ENCODE assay signal across 8 cellular contexts in the genomic region with DNA sequence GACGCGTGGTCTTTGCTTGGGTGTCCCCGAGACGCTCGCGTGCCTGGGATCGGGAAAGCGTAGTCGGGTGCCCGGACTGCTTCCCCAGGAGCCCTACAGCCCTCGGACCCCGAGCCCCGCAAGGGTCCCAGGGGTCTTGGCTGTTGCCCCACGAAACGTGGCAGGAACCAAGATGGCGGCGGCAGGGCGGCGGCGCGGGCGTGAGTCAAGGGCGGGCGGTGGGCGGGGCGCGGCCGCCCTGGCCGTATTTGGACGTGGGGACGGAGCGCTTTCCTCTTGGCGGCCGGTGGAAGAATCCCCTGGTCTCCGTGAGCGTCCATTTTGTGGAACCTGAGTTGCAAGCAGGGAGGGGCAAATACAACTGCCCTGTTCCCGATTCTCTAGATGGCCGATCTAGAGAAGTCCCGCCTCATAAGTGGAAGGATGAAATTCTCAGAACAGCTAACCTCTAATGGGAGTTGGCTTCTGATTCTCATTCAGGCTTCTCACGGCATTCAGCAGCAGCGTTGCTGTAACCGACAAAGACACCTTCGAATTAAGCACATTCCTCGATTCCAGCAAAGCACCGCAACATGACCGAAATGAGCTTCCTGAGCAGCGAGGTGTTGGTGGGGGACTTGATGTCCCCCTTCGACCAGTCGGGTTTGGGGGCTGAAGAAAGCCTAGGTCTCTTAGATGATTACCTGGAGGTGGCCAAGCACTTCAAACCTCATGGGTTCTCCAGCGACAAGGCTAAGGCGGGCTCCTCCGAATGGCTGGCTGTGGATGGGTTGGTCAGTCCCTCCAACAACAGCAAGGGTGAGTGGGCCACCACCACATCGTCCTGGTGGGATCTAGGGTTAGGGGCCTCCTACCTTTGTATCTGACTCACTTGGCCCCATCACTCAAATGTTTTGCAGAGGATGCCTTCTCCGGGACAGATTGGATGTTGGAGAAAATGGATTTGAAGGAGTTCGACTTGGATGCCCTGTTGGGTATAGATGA. TPM values are rescaled to one million over a fixed set of nuclear protein-coding genes. Genes with fewer than 3 reads are reported as not detected.
A peak's percentile ranks its signal among the peaks of the same experiment; 100 is the strongest.
DNase-seq lines count a peak whose midpoint lies in the region; ATAC-seq and TF ChIP-seq lines count a peak whose summit lies in the region.

No MANE protein-coding gene starts in this region.

- H3K79me2 ChIP-seq in H9 (ENCODE audit: insufficient read depth, low read length): peaks cover 8% of the 10 kb centered on the region; the same call in 1 of the 2 replicates

- peak overlapping the region; percentile 97 for H3K9ac ChIP-seq in H9 (ENCODE audit: extremely low read depth, insufficient read length, low read length)

- no peak for TF ChIP-seq POLR2A in lower leg skin (IDR thresholded peaks at IDR 0.05)

- no peaks in the 10 kb centered on the region for H3K79me1 ChIP-seq in H9 (ENCODE audit: insufficient read depth, low read depth, low read length, poor library complexity, severe bottlenecking)

- H2AK5ac ChIP-seq in H9 (ENCODE audit: insufficient read length, low read length): no peak overlapping the region

- H2AFZ ChIP-seq in H9 (ENCODE audit: low read length): no peak overlapping the region

- peaks cover 0 to 2% of the 10 kb centered on the region in 2 experiments; a peak in 3 of 5 replicates for H3K9me3 Mint-ChIP-seq in H9

- H3K23ac ChIP-seq in H9 (ENCODE audit: insufficient read length, low read depth, low read length): no peak overlapping the region

- no peaks in the 10 kb centered on the region for H3K9me3 ChIP-seq in H9 (ENCODE audit: control insufficient read depth, low read depth, low read length)

- no peak overlapping the region for H3K27ac ChIP-seq in H9 (ENCODE audit: insufficient read length, low read depth, low read length)

- H4K91ac ChIP-seq in H9 (ENCODE audit: insufficient read length, low read depth, low read length): peak overlapping the region; percentile 96

- H3K4me1 Mint-ChIP-seq in H9: peaks cover 26 to 29% of the 10 kb centered on the region in 2 experiments

- no peak overlapping the region for H4K8ac ChIP-seq in H9 (replicated peaks; ENCODE audit: insufficient read length, low read depth, low read length)

- no peak overlapping the region for H4K5ac ChIP-seq in H9 (ENCODE audit: insufficient read length, low read depth, low read length)

- no peak overlapping the region for H3T11ph ChIP-seq in H9 (ENCODE audit: low read length)

- H3K27me3 Mint-ChIP-seq in H9 (ENCODE audit: low read depth): peaks cover 32% of the 10 kb centered on the region

- peak overlapping the region; percentile 100 for H3K4me3 ChIP-seq in lower leg skin (ENCODE audit: low read depth, poor library complexity, severe bottlenecking)

- H3K4me3 Mint-ChIP-seq in H9: peak overlapping the region; percentile 94 to 98

- peak overlapping the region; percentile 91; the same call in 1 of the 2 replicates for H3K4ac ChIP-seq in H9 (ENCODE audit: low read depth, low read length)

- H2BK5ac ChIP-seq in H9 (ENCODE audit: insufficient read length, low read length): peak overlapping the region; percentile 44

- peak overlapping the region; percentile 93 for H3K18ac ChIP-seq in H9 (ENCODE audit: insufficient read length, low read depth, low read length)

- no peak overlapping the region for H2BK120ac ChIP-seq in H9 (ENCODE audit: low read depth, low read length, poor library complexity, severe bottlenecking)

- DNase-seq in GDM1 (lab: John Stamatoyannopoulos, UW): peak; percentile 56
- DNase-seq in H9: no peak
- peak; percentile 47 for DNase-seq in NCI-H1105 treated with DMSO at 0.1 percent for 48 hours (lab: John Stamatoyannopoulos, UW)
- DNase-seq in activated CD4-positive, alpha-beta T cell treated with anti-CD3 and anti-CD28 coated beads, Interleukin-2, amount 50 U/mL, for 4 hours: peak; percentile 61 to 63
- DNase-seq in dermis microvascular lymphatic vessel endothelial cell (ENCODE audit: low read depth in 2 of 2): peak; percentile 56 to 87
- DNase-seq in lower leg skin (ENCODE audit: low spot score in 2 of 2): peak; percentile 62 to 95
- peak; percentile 55 for DNase-seq in stimulated activated CD8-positive, alpha-beta memory T cell treated with anti-CD3 and anti-CD28 coated beads, Interleukin-12 subunit alpha, Interleukin-12 subunit beta, amount 100 ng/mL, for 1 hour (ENCODE audit: low read depth)

- H4K20me1 ChIP-seq in H9 (ENCODE audit: control insufficient read depth, insufficient read depth, insufficient read length): peaks cover 9% of the 10 kb centered on the region

- H2BK20ac ChIP-seq in H9 (ENCODE audit: low read depth, low read length, poor library complexity, severe bottlenecking): no peak overlapping the region

- H3K27me3 ChIP-seq in H9 (ENCODE audit: insufficient read depth, low read length): no peaks in the 10 kb centered on the region; the same call in 1 of the 2 replicates

- no peak overlapping the region for H2BK15ac ChIP-seq in H9 (ENCODE audit: low read depth, low read length)

- no peak for ATAC-seq in HG03378 (IDR thresholded peaks at IDR 0.05; ENCODE audit: unreplicated experiment)

- peaks cover 13% of the 10 kb centered on the region for H3K23me2 ChIP-seq in H9 (ENCODE audit: insufficient read length, low read depth, low read length, poor library complexity, severe bottlenecking)

- peak overlapping the region; percentile 96 for H3K14ac ChIP-seq in H9 (ENCODE audit: insufficient read depth, low read length)

- H3K56ac ChIP-seq in H9 (ENCODE audit: insufficient read length, low read depth, low read length): peak overlapping the region; percentile 83

- TF ChIP-seq CTCF in H9 (conservative IDR thresholded peaks at IDR 0.05) (no peak), lower leg skin (IDR thresholded peaks at IDR 0.05) (no peak)

- H3K27ac Mint-ChIP-seq in H9: peak overlapping the region; percentile 98 to 100 (median 100)

- H3K4me1 ChIP-seq in H9 (ENCODE audit: insufficient read depth, low read length): no peaks in the 10 kb centered on the region; the same call in 1 of the 2 replicates

- intact Hi-C loops in lower leg skin (cut with DNase I; ENCODE audit: low total_unique reads): loop anchor here (10.0 kb wide), 3 partner anchors 116 to 206 kb away; a partner anchor contains a TSS

- H3K4me2 ChIP-seq in H9 (ENCODE audit: insufficient read depth, insufficient read length, low read length): peak overlapping the region; percentile 52

- H3K36me3 Mint-ChIP-seq in H9 (ENCODE audit: insufficient read depth in 1 of 3, low read depth in 3 of 3): peaks cover 30 to 68% (median 43%) of the 10 kb centered on the region in 3 experiments

- no CpG with 5 or more reads among the region's 55 CpGs for WGBS in H9 (ENCODE audit: extremely low coverage, insufficient read length, low lambda C conversion rate)
- WGBS in lower leg skin, 2 donors: 0 to 1% methylated on average over 20 to 51 of the region's 55 CpGs

- no peak overlapping the region for H2BK12ac ChIP-seq in H9 (ENCODE audit: insufficient read length, low read depth, low read length)

RNA-seq across cellular contexts. Expression of a gene that starts 0.8 kb away (rescaled TPM):
- total RNA-seq in H9 (2021) (455 TPM in 2 replicates), dermis microvascular lymphatic vessel endothelial cell (125 and 177 TPM in 2 replicates), lower leg skin (100 to 1,000 TPM; 214 to 336 (median 309) TPM)

RNA-seq across cellular contexts. Expression of a gene that starts 11.4 kb away (rescaled TPM):
- total RNA-seq in H9 (2021): 65.0 and 72.2 TPM in 2 replicates
- 41.6 and 51.3 TPM in 2 replicates for total RNA-seq in dermis microvascular lymphatic vessel endothelial cell
- total RNA-seq in lower leg skin: 100 to 1,000 TPM in 3 of 4 donors, 10 to 100 TPM in 1; 93.4 to 157 (median 121) TPM

RNA-seq across cellular contexts. Expression of a gene that starts 19.1 kb away (rescaled TPM):
- 32.6 and 34.7 TPM in 2 replicates for total RNA-seq in H9 (2021)
- 11.8 and 16.4 TPM in 2 replicates for total RNA-seq in dermis microvascular lymphatic vessel endothelial cell
- total RNA-seq in lower leg skin: 10 to 100 TPM; 12.8 to 27.1 (median 20.2) TPM

RNA-seq across cellular contexts. Expression of a gene that starts 49.4 kb away (rescaled TPM):
- total RNA-seq in H9 (2021) (0.50 and 0.53 TPM in 2 replicates), dermis microvascular lymphatic vessel endothelial cell (not detected in 2 replicates), lower leg skin (under 1 TPM; 0.13 to 0.27 (median 0.21) TPM)
